28 cellular contexts compared by ENCODE assay signal in the genomic region with DNA sequence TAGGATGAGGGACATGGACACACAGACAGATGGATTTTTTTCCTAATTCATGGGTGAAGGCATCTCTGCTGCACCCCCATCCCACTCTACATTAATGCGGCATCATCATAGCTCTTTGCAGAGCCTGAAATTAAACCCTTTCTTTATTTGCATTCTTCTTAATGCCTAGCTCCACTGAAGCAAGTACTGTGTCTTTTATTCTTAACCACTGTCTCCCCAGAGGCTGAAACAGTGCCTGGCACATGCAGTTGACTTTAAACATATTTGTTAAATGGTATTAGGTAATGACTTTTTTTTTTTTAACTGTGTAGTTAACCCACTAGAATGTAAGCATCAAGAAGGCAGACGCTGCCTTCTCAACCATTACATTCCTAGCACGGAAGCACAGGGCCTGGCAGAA.
"Had no signal": no experiment of that assay in that cellular context is flagged by ENCODE, and none has a peak within 500 bp of the region (broad histone marks: within the 10 kb centered on the region; RNA-seq: fewer than 3 reads in every experiment).

No MANE protein-coding gene starts in this region.

- H3K27me3 Mint-ChIP-seq: dendritic cell treated with granulocyte-macrophage colony-stimulating factor and Interleukin-4, amounts not matched to agents 40 ng/mL and 50 ng/mL, for 4 days; memory B cell; progenitor cell of endocrine pancreas; stimulated activated naive CD8-positive, alpha-beta T cell treated with anti-CD3 and anti-CD28 coated beads, Interleukin-15, amount 100 ng/mL, for 72 hours had no signal

- H3K4me3 Mint-ChIP-seq: dendritic cell treated with granulocyte-macrophage colony-stimulating factor and Interleukin-4, amounts not matched to agents 40 ng/mL and 50 ng/mL, for 4 days; memory B cell; natural killer cell; neural crest cell; stimulated activated naive CD8-positive, alpha-beta T cell treated with anti-CD3 and anti-CD28 coated beads, Interleukin-15, amount 100 ng/mL, for 72 hours had no signal

- H3K9me3 ChIP-seq: colonic mucosa, esophagus muscularis mucosa, neutrophil, right atrium auricular region, suprapubic skin, transverse colon, vagina had no signal

- H3K4me3 ChIP-seq: colonic mucosa, esophagus muscularis mucosa, lung, right atrium auricular region, smooth muscle cell, suprapubic skin, transverse colon, vagina had no signal

- H3K9ac ChIP-seq: parathyroid adenoma had no signal

- H3K9me3 Mint-ChIP-seq: dendritic cell treated with granulocyte-macrophage colony-stimulating factor and Interleukin-4, amounts not matched to agents 40 ng/mL and 50 ng/mL, for 4 days; memory B cell; natural killer cell; neural crest cell; stimulated activated naive CD8-positive, alpha-beta T cell treated with anti-CD3 and anti-CD28 coated beads, Interleukin-15, amount 100 ng/mL, for 72 hours had no signal

- FAIRE-seq: endothelial cell of umbilical vein, kidney had no signal

- H3K36me3 ChIP-seq: colonic mucosa, esophagus muscularis mucosa, neutrophil, right atrium auricular region, suprapubic skin, transverse colon, vagina had no signal

- DNase-seq: colonic mucosa; effector memory CD4-positive, alpha-beta T cell; foreskin melanocyte; head of caudate nucleus; kidney; natural killer cell; stimulated activated CD4-positive, alpha-beta T cell treated with anti-CD3 and anti-CD28 coated beads, Interleukin-12 subunit alpha, Interleukin-12 subunit beta, amount 100 ng/mL, for 4 hours; stimulated activated CD4-positive, alpha-beta T cell treated with anti-CD3 and anti-CD28 coated beads, Interleukin-1b, Interleukin-23, amount 100 ng/mL, for 48 hours; stimulated activated CD4-positive, alpha-beta T cell treated with anti-CD3 and anti-CD28 coated beads, Interleukin-4, amount 100 ng/mL, for 1 hour; stimulated activated CD8-positive, alpha-beta memory T cell treated with anti-CD3 and anti-CD28 coated beads, Interleukin-4, amount 100 ng/mL, for 48 hours; stimulated activated naive CD4-positive, alpha-beta T cell; stimulated activated naive CD8-positive, alpha-beta T cell treated with anti-CD3 and anti-CD28 coated beads, Interleukin-15, amount 100 ng/mL, for 72 hours; transverse colon had no signal

- H3K4me1 ChIP-seq: colonic mucosa, parathyroid adenoma, transverse colon had no signal

- ATAC-seq: left lobe of liver; natural killer cell; sciatic nerve; stimulated activated naive CD8-positive, alpha-beta T cell treated with anti-CD3 and anti-CD28 coated beads, Interleukin-15, amount 100 ng/mL, for 72 hours had no signal

- H3K27me3 ChIP-seq: colonic mucosa, esophagus muscularis mucosa, neutrophil, right atrium auricular region, suprapubic skin, transverse colon, vagina had no signal

- H3K27ac ChIP-seq: colonic mucosa, esophagus muscularis mucosa, neutrophil, parathyroid adenoma, right atrium auricular region, suprapubic skin, transverse colon, vagina had no signal

- H3K4me2 ChIP-seq: smooth muscle cell had no signal

- H3K36me3 Mint-ChIP-seq: natural killer cell had no signal

- H2AFZ ChIP-seq: parathyroid adenoma had no signal

- H3K27ac Mint-ChIP-seq: dendritic cell treated with granulocyte-macrophage colony-stimulating factor and Interleukin-4, amounts not matched to agents 40 ng/mL and 50 ng/mL, for 4 days; memory B cell; natural killer cell; progenitor cell of endocrine pancreas; stimulated activated naive CD8-positive, alpha-beta T cell treated with anti-CD3 and anti-CD28 coated beads, Interleukin-15, amount 100 ng/mL, for 72 hours had no signal
